Comparison of ENCODE assay signal across 8 cellular contexts in genomic region chr7:83161851-83162401, GRCh38. TPM values are rescaled to one million over a fixed set of nuclear protein-coding genes. Genes with fewer than 3 reads are reported as not detected.
DNase-seq lines count a peak whose midpoint lies in the region; ATAC-seq, FAIRE-seq and TF ChIP-seq lines count a peak whose summit lies in the region.

No MANE protein-coding gene starts in this region.

- H3K27me3 Mint-ChIP-seq in CD4-positive, alpha-beta T cell = peaks cover 20% of the 10 kb centered on the region
- H3K27me3 Mint-ChIP-seq in activated B cell treated with CpG ODN at 0.5 μM for 24 hours = peaks cover 8% of the 10 kb centered on the region

- no peaks in the 10 kb centered on the region for H3K4me1 ChIP-seq in iPS DF 6.9 (ENCODE audit: control insufficient read depth, insufficient read depth, low read length)
- H3K4me1 ChIP-seq in suprapubic skin = peaks cover 15% of the 10 kb centered on the region

- peaks cover 6% of the 10 kb centered on the region for H3K4me1 Mint-ChIP-seq in CD4-positive, alpha-beta T cell (ENCODE audit: low read depth)
- H3K4me1 Mint-ChIP-seq in activated B cell treated with CpG ODN at 0.5 μM for 24 hours = peaks cover 5% of the 10 kb centered on the region

- no peaks in the 10 kb centered on the region for H3K36me3 Mint-ChIP-seq in CD4-positive, alpha-beta T cell (ENCODE audit: low read depth)
- H3K36me3 Mint-ChIP-seq in activated B cell treated with CpG ODN at 0.5 μM for 24 hours (ENCODE audit: low read depth) = no peaks in the 10 kb centered on the region

- POLR2A ChIA-PET in CD4-positive, alpha-beta T cell (lab: Charles Lee) = no interaction called here
- POLR2A ChIA-PET in activated B cell treated with CpG ODN at 0.5 μM for 24 hours (lab: Charles Lee) = no interaction called here

- no peak for DNase-seq in CD4-positive, alpha-beta T cell
- DNase-seq in HFF-Myc (ENCODE audit: extremely low read depth, low read depth) (no peak), activated B cell treated with CpG ODN at 0.5 μM for 24 hours (no peak), iPS DF 6.9 (ENCODE audit: low read depth, low spot score) (no peak), suprapubic skin (ENCODE audit: low spot score in 2 of 2) (no peak), urothelium cell line (ENCODE audit: low spot score) (no peak), occipital lobe (lab: John Stamatoyannopoulos, UW) (no peak), putamen (ENCODE audit: low spot score) (no peak)

- intact Hi-C loops in CD4-positive, alpha-beta T cell (cut with DNase I, micrococcal nuclease) = no loop called here
- intact Hi-C loops in activated B cell treated with CpG ODN at 0.5 μM for 24 hours (cut with micrococcal nuclease) = no loop called here

- H3K36me3 ChIP-seq in iPS DF 6.9 (ENCODE audit: control insufficient read depth, insufficient read depth, low read length) = no peaks in the 10 kb centered on the region
- H3K36me3 ChIP-seq in suprapubic skin = no peaks in the 10 kb centered on the region

- TF ChIP-seq CTCF in CD4-positive, alpha-beta T cell (IDR thresholded peaks at IDR 0.05) = no peak
- TF ChIP-seq CTCF in HFF-Myc (IDR thresholded peaks at IDR 0.05; ENCODE audit: low read depth, low read length, missing control alignments) = no peak
- no peak for TF ChIP-seq CTCF in activated B cell treated with CpG ODN at 0.5 μM for 24 hours (IDR thresholded peaks at IDR 0.05)
- TF ChIP-seq CTCF in suprapubic skin (IDR thresholded peaks at IDR 0.05) = no peak

- H3K9me3 ChIP-seq in CD4-positive, alpha-beta T cell (ENCODE audit: control insufficient read depth, low read length) = no peaks in the 10 kb centered on the region
- H3K9me3 ChIP-seq in iPS DF 6.9 (ENCODE audit: control insufficient read depth, insufficient read depth, low read length) (no peaks in the 10 kb centered on the region), suprapubic skin (no peaks in the 10 kb centered on the region)

- TF ChIP-seq EP300 in suprapubic skin (IDR thresholded peaks at IDR 0.05) = no peak

- CTCF ChIA-PET in CD4-positive, alpha-beta T cell (lab: Charles Lee) = no interaction called here
- CTCF ChIA-PET in activated B cell treated with CpG ODN at 0.5 μM for 24 hours (lab: Charles Lee) = no interaction called here

- no peak for TF ChIP-seq POLR2A in suprapubic skin (IDR thresholded peaks at IDR 0.05)

- no peak overlapping the region for H3K27ac ChIP-seq in CD4-positive, alpha-beta T cell (ENCODE audit: low read depth, low read length)
- H3K27ac ChIP-seq in iPS DF 6.9 (ENCODE audit: low read length) (no peak overlapping the region), suprapubic skin (peak overlapping the region; percentile 65)

- H3K4me3 ChIP-seq in HFF-Myc (replicated peaks; ENCODE audit: low read depth, low read length) (peak overlapping the region; percentile 45), iPS DF 6.9 (ENCODE audit: low read length) (peak overlapping the region; percentile 74), suprapubic skin (peak overlapping the region; percentile 65)

- WGBS in iPS DF 6.9 (ENCODE audit: insufficient coverage, insufficient read length) = no CpG with 5 or more reads among the region's 17 CpGs
- 4% methylated on average over 12 of the region's 17 CpGs for WGBS in suprapubic skin

- H3K4me3 Mint-ChIP-seq in CD4-positive, alpha-beta T cell = peak overlapping the region; percentile 30
- H3K4me3 Mint-ChIP-seq in activated B cell treated with CpG ODN at 0.5 μM for 24 hours = peak overlapping the region; percentile 32

- no peak overlapping the region for H3K27ac Mint-ChIP-seq in CD4-positive, alpha-beta T cell
- H3K27ac Mint-ChIP-seq in activated B cell treated with CpG ODN at 0.5 μM for 24 hours = no peak overlapping the region

- no peaks in the 10 kb centered on the region for H3K9me3 Mint-ChIP-seq in CD4-positive, alpha-beta T cell
- no peaks in the 10 kb centered on the region for H3K9me3 Mint-ChIP-seq in activated B cell treated with CpG ODN at 0.5 μM for 24 hours

- no peak for FAIRE-seq in urothelium cell line (lab: Jason Lieb, UNC)

- no peak for ATAC-seq in CD4-positive, alpha-beta T cell (ENCODE audit: poor library complexity)
- no peak for ATAC-seq in activated B cell treated with CpG ODN at 0.5 μM for 24 hours (ENCODE audit: low read depth)

- H3K27me3 ChIP-seq in CD4-positive, alpha-beta T cell (ENCODE audit: control insufficient read depth, insufficient read depth, low read length) = peaks cover 13% of the 10 kb centered on the region
- H3K27me3 ChIP-seq in iPS DF 6.9 (ENCODE audit: control insufficient read depth, insufficient read depth, low read length) (no peaks in the 10 kb centered on the region), suprapubic skin (no peaks in the 10 kb centered on the region)

RNA-seq across cellular contexts. Expression of gene PCLO, which starts 0.8 kb away (rescaled TPM):
- not detected for total RNA-seq in CD4-positive, alpha-beta T cell
- total RNA-seq in activated B cell treated with CpG ODN at 0.5 μM for 24 hours = 0.05 and 0.07 TPM in 2 replicates
- total RNA-seq in suprapubic skin = 1 to 10 TPM; 4.9 to 7.4 (median 6.1) TPM
- total RNA-seq in occipital lobe = 48.5 TPM
